ENCODE assay signal across 25 cellular contexts in the genomic region with DNA sequence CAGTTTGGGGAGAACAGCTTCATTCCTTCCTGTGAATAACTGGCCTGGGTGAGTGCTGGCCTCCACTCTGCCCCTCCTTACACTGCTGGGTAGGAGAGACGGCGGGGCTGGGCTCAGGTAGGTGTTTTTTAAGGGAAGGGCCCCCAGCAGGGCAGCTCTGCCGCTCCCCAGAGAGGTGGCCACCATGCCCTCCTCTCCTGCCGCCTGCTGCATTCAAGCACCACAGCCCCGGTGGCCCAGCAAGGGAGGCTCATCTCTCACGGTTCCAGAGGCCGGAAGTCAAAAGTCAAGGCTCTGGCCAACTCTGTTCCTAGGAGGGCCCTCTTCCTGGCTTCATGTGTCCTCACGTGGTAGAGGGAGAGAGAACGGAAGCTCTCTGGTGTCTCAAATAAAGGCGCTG.
"Had no signal": no experiment of that assay in that cellular context is flagged by ENCODE, and none has a peak within 500 bp of the region (broad histone marks: within the 10 kb centered on the region; RNA-seq: fewer than 3 reads in every experiment).

No MANE protein-coding gene starts in this region.

- H3K27ac ChIP-seq: adrenal gland, breast epithelium, SJCRH30, WERI-Rb-1 had no signal

- DNase-seq: activated CD4-positive, alpha-beta T cell treated with anti-CD3 and anti-CD28 coated beads for 4 hours; activated CD8-positive, alpha-beta memory T cell treated with anti-CD3 and anti-CD28 coated beads, Interleukin-2, amount 50 U/mL, for 48 hours; activated CD8-positive, alpha-beta T cell treated with anti-CD3 and anti-CD28 coated beads, Interleukin-2, amount 10 ng/mL, durations not matched to agents 7 days and 5 days; activated naive CD4-positive, alpha-beta T cell treated with anti-CD3 and anti-CD28 coated beads, Interleukin-2, amount 50 U/mL, for 16 hours; activated naive CD8-positive, alpha-beta T cell treated with anti-CD3 and anti-CD28 coated beads, Interleukin-2, amount 10 ng/mL, durations not matched to agents 7 days and 5 days; activated T-cell treated with anti-CD3 and anti-CD28 coated beads, Interleukin-2, amount 50 U/mL, for 1 hour; adrenal gland; anterior cingulate cortex; caudate nucleus; Kasumi-1; KBM-7; NCI-H1048; NCI-H1417; NCI-H1694; NCI-H2029 treated with DMSO at 0.1 percent for 48 hours; NCI-H345; NCI-H510A; NCI-H526 treated with DMSO at 0.1 percent for 48 hours; NCI-H82; SJCRH30; SK-N-SH; T-helper 1 cell; WERI-Rb-1 had no signal

- H3K4me3 ChIP-seq: adrenal gland, breast epithelium, SJCRH30 had no signal

- H3K4me3 Mint-ChIP-seq: activated CD8-positive, alpha-beta T cell treated with anti-CD3 and anti-CD28 coated beads, Interleukin-2, amount 10 ng/mL, durations not matched to agents 7 days and 5 days; activated naive CD8-positive, alpha-beta T cell treated with anti-CD3 and anti-CD28 coated beads, Interleukin-2, amount 10 ng/mL, durations not matched to agents 7 days and 5 days had no signal

- ATAC-seq: activated CD4-positive, CD25-positive, alpha-beta regulatory T cell treated with anti-CD3 and anti-CD28 coated beads, Interleukin-2, amount 50 U/mL, for 24 hours; activated CD8-positive, alpha-beta T cell treated with anti-CD3 and anti-CD28 coated beads, Interleukin-2, amount 10 ng/mL, durations not matched to agents 7 days and 5 days had no signal

- H3K4me1 ChIP-seq: breast epithelium, SJCRH30 had no signal

- H3K4me1 Mint-ChIP-seq: activated naive CD8-positive, alpha-beta T cell treated with anti-CD3 and anti-CD28 coated beads, Interleukin-2, amount 10 ng/mL, durations not matched to agents 7 days and 5 days had no signal

- H3K9ac ChIP-seq: SK-N-SH had no signal

- H3K9me3 ChIP-seq: adrenal gland, breast epithelium, SJCRH30, SK-N-SH had no signal

- H3K4me2 ChIP-seq: SK-N-SH had no signal

- H3K27me3 ChIP-seq: adrenal gland, breast epithelium, SJCRH30 had no signal

- H3K9me3 Mint-ChIP-seq: activated naive CD8-positive, alpha-beta T cell treated with anti-CD3 and anti-CD28 coated beads, Interleukin-2, amount 10 ng/mL, durations not matched to agents 7 days and 5 days had no signal

- H3K36me3 Mint-ChIP-seq: activated naive CD8-positive, alpha-beta T cell treated with anti-CD3 and anti-CD28 coated beads, Interleukin-2, amount 10 ng/mL, durations not matched to agents 7 days and 5 days had no signal

- H3K27me3 Mint-ChIP-seq: activated naive CD8-positive, alpha-beta T cell treated with anti-CD3 and anti-CD28 coated beads, Interleukin-2, amount 10 ng/mL, durations not matched to agents 7 days and 5 days had no signal

- H3K27ac Mint-ChIP-seq: activated CD8-positive, alpha-beta T cell treated with anti-CD3 and anti-CD28 coated beads, Interleukin-2, amount 10 ng/mL, durations not matched to agents 7 days and 5 days; activated naive CD8-positive, alpha-beta T cell treated with anti-CD3 and anti-CD28 coated beads, Interleukin-2, amount 10 ng/mL, durations not matched to agents 7 days and 5 days had no signal

- H3K36me3 ChIP-seq: adrenal gland, breast epithelium had no signal
